In the genomic region with DNA sequence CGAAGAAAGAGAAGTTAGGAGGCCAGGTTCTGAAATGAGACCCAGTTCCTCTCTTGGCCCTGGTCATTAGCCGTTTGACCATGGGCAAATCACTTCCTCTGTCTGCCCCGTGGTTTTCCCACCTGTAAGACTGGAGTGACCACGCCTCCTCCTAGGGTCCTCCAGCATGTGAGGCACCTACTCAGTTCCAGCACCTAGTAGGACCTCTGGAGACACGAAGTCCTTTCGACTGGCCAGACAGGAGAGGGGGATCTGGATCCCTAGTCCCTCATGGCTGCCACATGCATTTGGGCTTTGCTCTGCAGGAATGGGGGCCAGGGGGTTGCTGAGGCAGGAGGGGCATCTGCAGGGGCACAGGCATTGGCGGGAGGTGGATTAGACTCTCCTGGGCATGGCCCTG, we compare ENCODE assay signal across 21 cellular contexts.
"Had no signal": no experiment of that assay in that cellular context is flagged by ENCODE, and none has a peak within 500 bp of the region (broad histone marks: within the 10 kb centered on the region; RNA-seq: fewer than 3 reads in every experiment).

No MANE protein-coding gene starts in this region.

- H3K4me3 ChIP-seq: SJSA1, SK-N-MC had no signal

- ATAC-seq: Right ventricle myocardium inferior had no signal

- H3K36me3 ChIP-seq: SJSA1 had no signal

- H3K27me3 ChIP-seq: SJSA1 had no signal

- FAIRE-seq: HTR-8/SVneo had no signal

- H3K27ac ChIP-seq: HL-60, KMS-11, SJSA1, SK-N-MC had no signal

- H3K9ac ChIP-seq: KMS-11 had no signal

- H3K4me2 ChIP-seq: KMS-11 had no signal

- DNase-seq: Kasumi-1, MM.1S, NCI-H1092 treated with DMSO at 0.1 percent for 48 hours, NCI-H1436, NCI-H187, NCI-H2029, NCI-H2081 treated with DMSO at 0.1 percent for 48 hours, NCI-H2171, NCI-H226, NCI-H446, NCI-H510A, NCI-H524 treated with DMSO at 0.1 percent for 48 hours, NCI-H69, NCI-H774, SIG-M5 had no signal
